ENCODE assay signal across 25 cellular contexts in the genomic region with DNA sequence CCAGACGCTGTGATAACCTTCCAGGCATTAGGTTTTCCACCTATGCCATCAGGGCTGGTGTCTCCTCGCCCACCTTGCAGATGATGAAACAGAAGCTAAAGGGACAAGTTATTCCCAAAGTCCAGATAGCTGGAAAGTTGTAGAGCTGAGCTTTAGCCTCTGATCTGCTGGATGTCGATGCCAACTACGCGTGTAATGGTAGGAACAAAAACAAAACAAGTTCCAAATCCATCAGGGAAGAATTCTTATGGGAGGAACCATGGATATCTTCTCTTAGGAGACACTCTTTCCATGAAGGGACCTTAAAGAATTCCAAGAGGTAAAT. TPM values are rescaled to one million over a fixed set of nuclear protein-coding genes. Genes with fewer than 3 reads are reported as not detected.
DNase-seq lines count a peak whose midpoint lies in the region; ATAC-seq and TF ChIP-seq lines count a peak whose summit lies in the region.
"Had no signal": no experiment of that assay in that cellular context is flagged by ENCODE, and none has a peak within 500 bp of the region (broad histone marks: within the 10 kb centered on the region; RNA-seq: fewer than 3 reads in every experiment).

No MANE protein-coding gene starts in this region.

- no peak overlapping the region for H2BK120ac ChIP-seq in mesendoderm (ENCODE audit: low read depth, low read length)

- no peak overlapping the region for H3K4ac ChIP-seq in mesendoderm (ENCODE audit: low read depth, low read length)

- no peak overlapping the region for H3K4me2 ChIP-seq in mesendoderm (ENCODE audit: low read length)

- no peak overlapping the region for H3K4me3 ChIP-seq in right atrium auricular region
- H3K4me3 ChIP-seq in gastroesophageal sphincter = no peak overlapping the region
- no peak overlapping the region for H3K4me3 ChIP-seq in mesendoderm (ENCODE audit: low read length)
- no peak overlapping the region for H3K4me3 ChIP-seq in upper lobe of left lung
- H3K4me3 ChIP-seq: Peyer's patch had no signal

- H3K27me3 ChIP-seq in right atrium auricular region = no peaks in the 10 kb centered on the region
- no peaks in the 10 kb centered on the region for H3K27me3 ChIP-seq in gastroesophageal sphincter
- H3K27me3 ChIP-seq in mesendoderm (ENCODE audit: insufficient read depth, low read length, poor library complexity) = no peaks in the 10 kb centered on the region
- no peaks in the 10 kb centered on the region for H3K27me3 ChIP-seq in upper lobe of left lung
- H3K27me3 ChIP-seq: Peyer's patch had no signal

- H4K5ac ChIP-seq in mesendoderm (ENCODE audit: low read length) = no peak overlapping the region

- H3K4me1 ChIP-seq in right atrium auricular region (peaks cover 0 to 85% of the 10 kb centered on the region in 2 donors), gastroesophageal sphincter (no peaks in the 10 kb centered on the region), mesendoderm (ENCODE audit: control insufficient read depth, low read depth, low read length) (peaks cover 3% of the 10 kb centered on the region), upper lobe of left lung (peaks cover 26 to 51% (median 30%) of the 10 kb centered on the region in 4 donors)
- H3K4me1 ChIP-seq: Peyer's patch had no signal

- no peak overlapping the region for H3K9ac ChIP-seq in mesendoderm (ENCODE audit: low read length)

- no peak for TF ChIP-seq CTCF in right atrium auricular region (IDR thresholded peaks at IDR 0.05)
- no peak for TF ChIP-seq CTCF in gastroesophageal sphincter (IDR thresholded peaks at IDR 0.05)
- no peak for TF ChIP-seq CTCF in upper lobe of left lung (IDR thresholded peaks at IDR 0.05)

- no peak for ATAC-seq in Right ventricle myocardium superior (ENCODE audit: poor library complexity)
- ATAC-seq in gastroesophageal sphincter = no peak
- no peak for ATAC-seq in upper lobe of left lung (ENCODE audit: low FRiP score in 2 of 2)
- ATAC-seq in GM18858 (IDR thresholded peaks at IDR 0.05; ENCODE audit: unreplicated experiment) = no peak

- H3K36me3 ChIP-seq in right atrium auricular region (peaks cover 14% of the 10 kb centered on the region), gastroesophageal sphincter (peaks cover 0 to 90% of the 10 kb centered on the region in 2 donors), mesendoderm (ENCODE audit: control insufficient read depth, insufficient read depth, low read length) (peaks cover 3% of the 10 kb centered on the region), upper lobe of left lung (peaks cover under 1 to 36% (median 13%) of the 10 kb centered on the region in 4 donors)

- H3K9me3 ChIP-seq in right atrium auricular region (no peaks in the 10 kb centered on the region), gastroesophageal sphincter (no peaks in the 10 kb centered on the region), upper lobe of left lung (no peaks in the 10 kb centered on the region)
- H3K9me3 ChIP-seq: Caco-2, Peyer's patch had no signal

- H3K79me2 ChIP-seq in mesendoderm (ENCODE audit: control insufficient read depth, insufficient read depth, low read length) = no peaks in the 10 kb centered on the region

- peak overlapping the region; percentile 66 for H3K23ac ChIP-seq in mesendoderm (ENCODE audit: low read length)

- no peak overlapping the region for H3K56ac ChIP-seq in mesendoderm (ENCODE audit: low read length)

- H3K18ac ChIP-seq in mesendoderm (ENCODE audit: low read length) = no peak overlapping the region

- H3K79me1 ChIP-seq in mesendoderm (ENCODE audit: low read length) = no peaks in the 10 kb centered on the region

- no peak overlapping the region for H2AK5ac ChIP-seq in mesendoderm (ENCODE audit: low read length)

- DNase-seq in right atrium auricular region (ENCODE audit: low spot score) = no peak
- no peak for DNase-seq in Right ventricle myocardium superior
- DNase-seq in mesendoderm = no peak
- DNase-seq in upper lobe of left lung = no peak
- DNase-seq in NK-92 treated with Interleukin-12 subunit alpha and Interleukin-12 subunit beta, amount 100 ng/mL, for 24 hours (lab: John Stamatoyannopoulos, UW) = no peak
- no peak for DNase-seq in NCI-H187 treated with DMSO at 0.1 percent for 48 hours (lab: John Stamatoyannopoulos, UW)
- DNase-seq: Caco-2; CD4-positive, alpha-beta T cell; GDM1; H7; HFFc6; Karpas-422; NCI-H1092; NCI-H1436 treated with DMSO at 0.1 percent for 48 hours; NCI-H2081; NCI-H2171 treated with DMSO at 0.1 percent for 48 hours; NCI-H446; Peyer's patch had no signal

- TF ChIP-seq POLR2A in gastroesophageal sphincter (IDR thresholded peaks at IDR 0.05) (no peak), upper lobe of left lung (IDR thresholded peaks at IDR 0.05) (no peak)

- no peak overlapping the region for H2BK15ac ChIP-seq in mesendoderm (replicated peaks; ENCODE audit: low read depth)

- H4K8ac ChIP-seq in mesendoderm (ENCODE audit: low read depth, low read length) = no peak overlapping the region

- peak overlapping the region; percentile 31 to 70 for H3K27ac ChIP-seq in right atrium auricular region
- H3K27ac ChIP-seq in gastroesophageal sphincter = peak overlapping the region in 3 of 4 donors; percentile 23 to 46 (median 45)
- no peak overlapping the region for H3K27ac ChIP-seq in mesendoderm (ENCODE audit: low read depth, low read length)
- H3K27ac ChIP-seq in upper lobe of left lung = peak overlapping the region; percentile 53 to 87 (median 76)
- H3K27ac ChIP-seq: HL-60 had no signal

- TF ChIP-seq EP300 in gastroesophageal sphincter (IDR thresholded peaks at IDR 0.05) (no peak), upper lobe of left lung (IDR thresholded peaks at IDR 0.05) (no peak)

- no peak overlapping the region for H2BK5ac ChIP-seq in mesendoderm (ENCODE audit: low read length)

- 100% methylated on average over 4 of the region's 5 CpGs; no CpG with 5 or more reads in 1 of the 2 donors for WGBS in gastroesophageal sphincter (ENCODE audit: low coverage in 1 of 2), 2 donors
- no CpG with 5 or more reads among the region's 5 CpGs for WGBS in mesendoderm (ENCODE audit: extremely low coverage, insufficient coverage, low lambda C conversion rate)
- 74 to 80% methylated on average over 5 of the region's 5 CpGs for WGBS in upper lobe of left lung, 2 donors

- intact Hi-C loops in Right ventricle myocardium superior (cut with DNase I) = no loop called here

RNA-seq across cellular contexts. Expression of a gene that starts 28.1 kb away (rescaled TPM):
- not detected for total RNA-seq in right atrium auricular region
- total RNA-seq in Right ventricle myocardium superior = not detected
- total RNA-seq in gastroesophageal sphincter = not detected
- 0.04 TPM for polyA plus RNA-seq in mesendoderm (2013, experiment 1 of 2)
- polyA plus RNA-seq in mesendoderm (2013, experiment 2 of 2) = 0.03 TPM
- not detected for total RNA-seq in upper lobe of left lung
- total RNA-seq: Caco-2; CD4-positive, alpha-beta T cell; HFFc6; HT1080; MCF 10A; Peyer's patch had no signal
- polyA plus RNA-seq: BJ, IgD-negative memory B cell had no signal

RNA-seq across cellular contexts. Expression of a gene that starts 42.7 kb away (rescaled TPM):
- total RNA-seq in right atrium auricular region (not detected), Right ventricle myocardium superior (not detected), gastroesophageal sphincter (not detected), upper lobe of left lung (not detected)
- polyA plus RNA-seq in mesendoderm (2013, experiment 1 of 2) = 0.06 TPM
- 0.15 TPM for polyA plus RNA-seq in mesendoderm (2013, experiment 2 of 2)
- total RNA-seq: Caco-2; CD4-positive, alpha-beta T cell; H7; HFFc6; HT1080; MCF 10A; Peyer's patch had no signal
- polyA plus RNA-seq: BJ, IgD-negative memory B cell had no signal
